ENCODE assay signal across 11 cellular contexts in the genomic region with DNA sequence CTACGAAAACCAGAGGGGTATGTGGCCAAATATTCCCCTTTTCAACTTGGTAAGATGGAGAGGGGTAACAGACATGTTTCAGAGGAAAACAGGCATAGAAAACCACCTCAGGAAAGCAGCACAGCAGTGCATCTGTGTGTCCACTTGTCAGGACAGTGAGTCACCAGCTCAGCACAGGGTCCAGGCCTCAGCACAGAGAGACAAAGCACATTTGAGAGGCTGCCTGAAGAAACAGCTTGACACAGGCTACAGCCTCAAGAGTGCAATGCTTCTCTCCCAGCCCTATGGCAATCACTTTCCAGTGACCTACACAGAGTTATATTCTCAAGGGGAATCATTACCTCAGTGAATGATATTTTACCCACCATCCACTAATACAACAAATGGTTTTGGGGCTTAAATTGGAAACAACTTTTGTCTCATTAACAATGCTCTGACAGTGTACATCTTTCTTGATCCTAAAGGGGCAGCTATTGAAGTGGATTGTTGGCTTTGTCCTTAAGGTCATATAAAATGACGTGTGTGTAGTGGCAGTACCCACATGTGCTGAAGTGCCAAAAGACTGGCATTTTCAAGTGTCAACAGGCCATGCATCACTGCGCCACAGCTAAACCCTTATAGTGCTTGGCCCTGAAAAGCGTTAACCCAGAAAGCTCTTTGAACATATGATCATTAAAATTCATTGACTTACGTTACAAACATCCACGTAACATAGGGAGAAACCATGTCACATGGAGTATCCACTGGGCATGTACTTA. TPM values are rescaled to one million over a fixed set of nuclear protein-coding genes. Genes with fewer than 3 reads are reported as not detected.
A peak's percentile ranks its signal among the peaks of the same experiment; 100 is the strongest.
DNase-seq lines count a peak whose midpoint lies in the region; ATAC-seq and TF ChIP-seq lines count a peak whose summit lies in the region.
"Had no signal": no experiment of that assay in that cellular context is flagged by ENCODE, and none has a peak within 500 bp of the region (broad histone marks: within the 10 kb centered on the region; RNA-seq: fewer than 3 reads in every experiment).

No MANE protein-coding gene starts in this region.

- H3K4me1 ChIP-seq in foreskin keratinocyte: no peaks in the 10 kb centered on the region

- H3K27me3 ChIP-seq in foreskin keratinocyte: no peaks in the 10 kb centered on the region

- TF ChIP-seq CTCF in foreskin keratinocyte (conservative IDR thresholded peaks at IDR 0.05): no peak

- peak; percentile 8 for DNase-seq in Daoy (ENCODE audit: low read depth)
- DNase-seq in RKO (ENCODE audit: low spot score): peak; percentile 16
- DNase-seq in foreskin keratinocyte: no peak
- peak; percentile 49 for DNase-seq in myocyte (ENCODE audit: low read depth)
- no peak for DNase-seq in GF-D8 (lab: John Stamatoyannopoulos, UW)
- DNase-seq in T-helper 1 cell: no peak
- no peak for DNase-seq in effector CD8-positive, alpha-beta T cell (lab: John Stamatoyannopoulos, UW)
- no peak for DNase-seq in SIG-M5 (lab: John Stamatoyannopoulos, UW)
- DNase-seq: activated naive CD8-positive, alpha-beta T cell treated with anti-CD3 and anti-CD28 coated beads, Interleukin-2, amount 10 ng/mL, durations not matched to agents 7 days and 5 days; Karpas-422; NCI-H2171 had no signal

- H3K27ac ChIP-seq in foreskin keratinocyte: no peak overlapping the region

- ATAC-seq in foreskin keratinocyte: peak; percentile 52

RNA-seq across cellular contexts. Expression of gene ERMP1, which starts 46.4 kb away (rescaled TPM):
- total RNA-seq in Daoy (2014; rRNA removed; shearing (Covaris generic)): 11.7 and 13.3 TPM in 2 replicates
- 20.5 and 22.4 TPM in 2 replicates for total RNA-seq in foreskin keratinocyte
- 6.2 and 7.7 TPM in 2 replicates for polyA plus RNA-seq in foreskin keratinocyte
- total RNA-seq in myocyte: 8.5 and 8.8 TPM in 2 replicates
- 3.2 TPM for polyA plus RNA-seq in myocyte (2012)

Comparison
In these comparisons a context has a peak if more than half of its experiments do, and no peak if none do; other contexts are left out.
1. DNase-seq: peak in Daoy (single experiment), RKO (single experiment) and myocyte (single experiment); none in foreskin keratinocyte (0 of 2), GF-D8 (single experiment), T-helper 1 cell (0 of 5), effector CD8-positive, alpha-beta T cell (single experiment) and SIG-M5 (single experiment).